ENCODE assay signal across 8 cellular contexts in the genomic region with DNA sequence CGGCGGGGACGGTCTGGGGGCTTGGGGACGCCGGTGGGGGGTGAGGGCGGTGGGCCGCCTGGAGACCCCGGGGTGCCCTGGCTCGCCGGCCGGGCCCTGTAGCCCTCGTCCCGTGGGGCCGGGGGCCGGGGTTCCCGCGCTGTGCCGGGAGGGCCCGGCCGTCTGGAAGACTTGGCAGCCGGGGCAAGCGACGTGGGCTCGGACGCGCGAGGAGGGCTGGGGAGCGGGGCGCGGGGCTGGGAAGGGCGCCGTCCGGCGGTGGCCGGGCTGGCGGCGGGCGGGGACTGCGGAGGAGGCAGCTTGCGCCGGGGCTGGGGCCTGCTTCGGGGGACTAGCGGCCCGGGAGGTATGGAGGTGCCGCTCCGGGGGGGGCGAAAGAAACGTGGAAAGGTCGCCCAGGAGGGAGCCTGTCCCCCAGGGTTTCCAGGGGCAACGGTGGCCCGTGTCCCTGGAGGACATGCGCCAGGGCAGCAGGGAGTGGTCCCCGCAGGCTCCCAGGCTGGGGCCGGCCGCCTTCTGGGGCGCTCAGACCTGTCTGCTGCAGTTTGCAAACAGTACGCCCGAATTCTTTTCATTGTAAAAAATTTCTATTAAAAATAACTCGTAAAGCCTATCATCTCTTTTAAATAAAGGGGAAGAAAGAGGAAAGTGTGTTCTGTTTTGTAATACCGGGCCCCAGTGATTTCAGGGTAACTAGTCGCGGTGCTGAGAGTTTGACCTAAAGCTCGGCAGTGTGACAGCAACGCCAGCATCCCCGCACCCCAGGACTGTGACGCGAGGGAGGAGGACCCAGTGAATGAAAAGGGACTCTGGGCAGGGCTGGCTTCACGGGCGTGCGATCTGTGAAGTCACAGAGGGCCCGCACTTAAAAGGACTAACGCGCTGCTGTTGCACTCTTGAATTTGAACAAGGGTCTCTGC.
A peak's percentile ranks its signal among the peaks of the same experiment; 100 is the strongest.
DNase-seq lines count a peak whose midpoint lies in the region; ATAC-seq and TF ChIP-seq lines count a peak whose summit lies in the region.

No MANE protein-coding gene starts in this region.

- no peaks in the 10 kb centered on the region for H3K27me3 ChIP-seq in rectal smooth muscle tissue (ENCODE audit: control insufficient read depth, insufficient read depth, low read length)

- H3K9ac ChIP-seq in rectal smooth muscle tissue (ENCODE audit: low read length), result peak overlapping the region; percentile 80

- H3K36me3 ChIP-seq in rectal smooth muscle tissue (ENCODE audit: control insufficient read depth, insufficient read depth, low read length), result no peaks in the 10 kb centered on the region

- H3K4me1 ChIP-seq in rectal smooth muscle tissue (ENCODE audit: control insufficient read depth, insufficient read depth, low read length), result no peaks in the 10 kb centered on the region

- TF ChIP-seq CTCF in C4-2B (conservative IDR thresholded peaks at IDR 0.05), result peak; percentile 79

- ATAC-seq in GM19438 (IDR thresholded peaks at IDR 0.05; ENCODE audit: low read depth, unreplicated experiment), result peak; percentile 51
- peak; percentile 43 for ATAC-seq in HG03520 (IDR thresholded peaks at IDR 0.05; ENCODE audit: unreplicated experiment)

- DNase-seq in SW480 (ENCODE audit: low spot score) (peak; percentile 77), amygdala (lab: John Stamatoyannopoulos, UW) (peak; percentile 6 to 83 (median 55)), hepatic stellate cell (ENCODE audit: low spot score) (peak; percentile 45), NCI-H128 (lab: John Stamatoyannopoulos, UW; ENCODE audit: unreplicated experiment) (no peak)

- H3K4me3 ChIP-seq in rectal smooth muscle tissue (ENCODE audit: low read length), result peak overlapping the region; percentile 78

- H3K27ac ChIP-seq in C4-2B (peak overlapping the region; percentile 88), rectal smooth muscle tissue (ENCODE audit: low read depth, low read length) (peak overlapping the region; percentile 85)
